Comparison of ENCODE assay signal across 7 cellular contexts in the genomic region with DNA sequence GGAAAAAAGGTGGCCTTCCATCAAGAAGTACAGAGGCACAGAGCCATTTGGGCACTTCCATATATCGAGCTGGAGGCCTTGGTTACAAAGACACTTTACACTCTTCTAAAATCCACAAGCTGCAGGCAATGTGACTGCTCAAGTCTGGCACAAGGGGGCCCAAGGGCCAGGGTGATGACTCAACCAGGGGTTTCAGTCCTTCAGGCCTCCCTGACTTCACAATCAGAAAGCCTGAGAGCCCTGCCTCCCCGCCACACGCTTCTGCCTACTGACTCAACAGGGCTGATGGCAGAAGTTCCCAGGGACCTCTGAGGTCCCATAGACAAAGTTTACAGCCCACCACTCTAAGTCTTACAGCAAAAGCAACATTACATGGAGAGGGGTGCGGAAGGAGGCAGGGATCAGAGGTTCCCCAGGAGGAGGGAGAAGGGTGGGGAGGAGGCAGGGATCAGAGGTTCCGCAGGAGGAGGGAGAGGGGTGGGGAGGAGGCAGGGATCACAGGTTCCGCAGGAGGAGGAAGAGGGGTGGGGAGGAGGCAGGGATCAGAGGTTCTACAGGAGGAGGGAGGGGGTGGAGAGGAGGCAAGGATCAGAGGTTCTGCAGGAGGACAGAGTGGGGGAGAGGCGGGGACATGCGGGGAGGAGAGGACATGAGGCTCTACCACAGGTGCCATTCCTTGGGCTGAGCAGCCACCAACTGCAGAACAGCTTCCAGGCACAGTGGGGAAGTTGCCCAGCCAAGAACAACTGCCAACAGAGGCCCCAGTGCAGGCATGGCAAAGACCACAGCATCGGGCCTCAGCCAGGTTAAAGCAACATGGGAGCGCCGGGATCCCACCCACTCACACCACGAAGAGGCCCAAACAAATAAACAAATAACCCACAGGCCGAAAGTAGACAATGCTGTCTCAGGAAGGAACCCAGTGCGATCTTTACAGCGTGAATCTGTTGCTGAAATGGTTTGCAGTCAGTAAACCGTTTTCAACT. TPM values are rescaled to one million over a fixed set of nuclear protein-coding genes. Genes with fewer than 3 reads are reported as not detected.
DNase-seq lines count a peak whose midpoint lies in the region; ATAC-seq, FAIRE-seq and TF ChIP-seq lines count a peak whose summit lies in the region.

No MANE protein-coding gene starts in this region.

- no peak overlapping the region for H3K4me3 ChIP-seq in epithelial cell of esophagus (ENCODE audit: low read length)
- no peak overlapping the region for H3K4me3 ChIP-seq in pancreas

- peak; percentile 3 for DNase-seq in RPMI8226
- peak; percentile 38 for DNase-seq in epithelial cell of esophagus (ENCODE audit: low read depth)
- DNase-seq in stimulated activated naive B cell treated with anti-CD40 and anti-IgM and Interleukin-4, amounts not matched to agents 10 μg/mL and 1 μg/mL and 100 μg/mL, for 72 hours = peak; percentile 58
- DNase-seq in pancreas = no peak
- DNase-seq in 8988T = no peak

- intact Hi-C loops in pancreas (cut with DNase I) = no loop called here

- H3K4me1 ChIP-seq in pancreas = peaks cover 7 to 12% (median 11%) of the 10 kb centered on the region in 3 donors

- H3K36me3 ChIP-seq in pancreas = no peaks in the 10 kb centered on the region

- H3K27me3 ChIP-seq in pancreas = no peaks in the 10 kb centered on the region

- peak; percentile 99 for ATAC-seq in GM19043 (IDR thresholded peaks at IDR 0.05; ENCODE audit: low read depth, unreplicated experiment)
- peak; percentile 92 for ATAC-seq in HG02840 (IDR thresholded peaks at IDR 0.05; ENCODE audit: low FRiP score, unreplicated experiment)
- peak; percentile 99 to 100 for ATAC-seq in stimulated activated naive B cell treated with anti-CD40 and anti-IgM and Interleukin-4, amounts not matched to agents 10 μg/mL and 1 μg/mL and 100 μg/mL, for 72 hours (replicated peaks)
- no peak for ATAC-seq in pancreas

- no peaks in the 10 kb centered on the region for H3K9me3 Mint-ChIP-seq in stimulated activated naive B cell treated with anti-CD40 and anti-IgM and Interleukin-4, amounts not matched to agents 10 μg/mL and 1 μg/mL and 100 μg/mL, for 72 hours

- no peak overlapping the region for H3K27ac ChIP-seq in pancreas

- H3K27me3 Mint-ChIP-seq in stimulated activated naive B cell treated with anti-CD40 and anti-IgM and Interleukin-4, amounts not matched to agents 10 μg/mL and 1 μg/mL and 100 μg/mL, for 72 hours = no peaks in the 10 kb centered on the region

- FAIRE-seq in pancreas (lab: Jason Lieb, UNC) = no peak

- H3K36me3 Mint-ChIP-seq in stimulated activated naive B cell treated with anti-CD40 and anti-IgM and Interleukin-4, amounts not matched to agents 10 μg/mL and 1 μg/mL and 100 μg/mL, for 72 hours = peaks cover 49 to 61% of the 10 kb centered on the region in 2 donors

- H3K9me3 ChIP-seq in pancreas = no peaks in the 10 kb centered on the region

- peaks cover 34 to 39% of the 10 kb centered on the region in 2 donors for H3K4me1 Mint-ChIP-seq in stimulated activated naive B cell treated with anti-CD40 and anti-IgM and Interleukin-4, amounts not matched to agents 10 μg/mL and 1 μg/mL and 100 μg/mL, for 72 hours

- 93 to 94% methylated on average over 16 of the region's 16 CpGs for WGBS in pancreas, 2 donors

- TF ChIP-seq CTCF in epithelial cell of esophagus (IDR thresholded peaks at IDR 0.05; ENCODE audit: insufficient read depth, low read depth, low read length, missing control alignments) (no peak), pancreas (IDR thresholded peaks at IDR 0.05) (no peak)

- peak overlapping the region; percentile 20 to 28 for H3K4me3 Mint-ChIP-seq in stimulated activated naive B cell treated with anti-CD40 and anti-IgM and Interleukin-4, amounts not matched to agents 10 μg/mL and 1 μg/mL and 100 μg/mL, for 72 hours

- peak overlapping the region; percentile 82 for H3K27ac Mint-ChIP-seq in stimulated activated naive B cell treated with anti-CD40 and anti-IgM and Interleukin-4, amounts not matched to agents 10 μg/mL and 1 μg/mL and 100 μg/mL, for 72 hours

RNA-seq across cellular contexts. Expression of gene SLC7A1, which starts 52.0 kb away (rescaled TPM):
- 100 to 1,000 TPM in 1 of 6 donors, 10 to 100 TPM in 5; 28.9 to 143 (median 35.0) TPM for total RNA-seq in pancreas
- 10 to 100 TPM in 1 of 2 donors, 1 to 10 TPM in 1; 5.2 to 10.4 TPM for polyA plus RNA-seq in pancreas

Comparison
In these comparisons a context has a peak if more than half of its experiments do, and no peak if none do; other contexts are left out.
1. ATAC-seq: peak in GM19043 (single experiment), HG02840 (single experiment) and stimulated activated naive B cell treated with anti-CD40 and anti-IgM and Interleukin-4, amounts not matched to agents 10 μg/mL and 1 μg/mL and 100 μg/mL, for 72 hours (2 of 2); none in pancreas (0 of 4).
2. DNase-seq: peak in RPMI8226 (single experiment), epithelial cell of esophagus (single experiment) and stimulated activated naive B cell treated with anti-CD40 and anti-IgM and Interleukin-4, amounts not matched to agents 10 μg/mL and 1 μg/mL and 100 μg/mL, for 72 hours (single experiment); none in pancreas (0 of 6) and 8988T (single experiment).